Comparison of ENCODE assay signal across 1 cellular context in the genomic region with DNA sequence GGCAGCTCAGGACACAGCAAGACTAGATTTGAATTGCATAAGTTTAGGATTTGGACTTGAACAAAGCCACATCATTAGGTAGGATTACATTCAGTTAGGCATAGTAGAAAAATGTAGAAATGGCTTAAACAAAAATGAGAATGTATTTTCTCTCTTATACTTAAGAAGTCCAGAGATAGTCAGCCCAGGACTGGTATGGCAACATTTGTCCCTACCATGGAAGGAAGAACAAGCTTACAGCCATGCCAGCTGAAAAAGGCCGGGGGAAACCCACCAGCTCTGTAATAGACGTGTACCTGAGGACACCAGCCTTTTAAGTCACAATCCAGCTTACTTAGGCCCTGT.
TF ChIP-seq lines count a peak whose summit lies in the region.

No MANE protein-coding gene starts in this region.

TF ChIP-seq in GM23338, 12 proteins besides CTCF, POLR2A, EP300 and RAD21:
- TF ChIP-seq, protein P1, sequence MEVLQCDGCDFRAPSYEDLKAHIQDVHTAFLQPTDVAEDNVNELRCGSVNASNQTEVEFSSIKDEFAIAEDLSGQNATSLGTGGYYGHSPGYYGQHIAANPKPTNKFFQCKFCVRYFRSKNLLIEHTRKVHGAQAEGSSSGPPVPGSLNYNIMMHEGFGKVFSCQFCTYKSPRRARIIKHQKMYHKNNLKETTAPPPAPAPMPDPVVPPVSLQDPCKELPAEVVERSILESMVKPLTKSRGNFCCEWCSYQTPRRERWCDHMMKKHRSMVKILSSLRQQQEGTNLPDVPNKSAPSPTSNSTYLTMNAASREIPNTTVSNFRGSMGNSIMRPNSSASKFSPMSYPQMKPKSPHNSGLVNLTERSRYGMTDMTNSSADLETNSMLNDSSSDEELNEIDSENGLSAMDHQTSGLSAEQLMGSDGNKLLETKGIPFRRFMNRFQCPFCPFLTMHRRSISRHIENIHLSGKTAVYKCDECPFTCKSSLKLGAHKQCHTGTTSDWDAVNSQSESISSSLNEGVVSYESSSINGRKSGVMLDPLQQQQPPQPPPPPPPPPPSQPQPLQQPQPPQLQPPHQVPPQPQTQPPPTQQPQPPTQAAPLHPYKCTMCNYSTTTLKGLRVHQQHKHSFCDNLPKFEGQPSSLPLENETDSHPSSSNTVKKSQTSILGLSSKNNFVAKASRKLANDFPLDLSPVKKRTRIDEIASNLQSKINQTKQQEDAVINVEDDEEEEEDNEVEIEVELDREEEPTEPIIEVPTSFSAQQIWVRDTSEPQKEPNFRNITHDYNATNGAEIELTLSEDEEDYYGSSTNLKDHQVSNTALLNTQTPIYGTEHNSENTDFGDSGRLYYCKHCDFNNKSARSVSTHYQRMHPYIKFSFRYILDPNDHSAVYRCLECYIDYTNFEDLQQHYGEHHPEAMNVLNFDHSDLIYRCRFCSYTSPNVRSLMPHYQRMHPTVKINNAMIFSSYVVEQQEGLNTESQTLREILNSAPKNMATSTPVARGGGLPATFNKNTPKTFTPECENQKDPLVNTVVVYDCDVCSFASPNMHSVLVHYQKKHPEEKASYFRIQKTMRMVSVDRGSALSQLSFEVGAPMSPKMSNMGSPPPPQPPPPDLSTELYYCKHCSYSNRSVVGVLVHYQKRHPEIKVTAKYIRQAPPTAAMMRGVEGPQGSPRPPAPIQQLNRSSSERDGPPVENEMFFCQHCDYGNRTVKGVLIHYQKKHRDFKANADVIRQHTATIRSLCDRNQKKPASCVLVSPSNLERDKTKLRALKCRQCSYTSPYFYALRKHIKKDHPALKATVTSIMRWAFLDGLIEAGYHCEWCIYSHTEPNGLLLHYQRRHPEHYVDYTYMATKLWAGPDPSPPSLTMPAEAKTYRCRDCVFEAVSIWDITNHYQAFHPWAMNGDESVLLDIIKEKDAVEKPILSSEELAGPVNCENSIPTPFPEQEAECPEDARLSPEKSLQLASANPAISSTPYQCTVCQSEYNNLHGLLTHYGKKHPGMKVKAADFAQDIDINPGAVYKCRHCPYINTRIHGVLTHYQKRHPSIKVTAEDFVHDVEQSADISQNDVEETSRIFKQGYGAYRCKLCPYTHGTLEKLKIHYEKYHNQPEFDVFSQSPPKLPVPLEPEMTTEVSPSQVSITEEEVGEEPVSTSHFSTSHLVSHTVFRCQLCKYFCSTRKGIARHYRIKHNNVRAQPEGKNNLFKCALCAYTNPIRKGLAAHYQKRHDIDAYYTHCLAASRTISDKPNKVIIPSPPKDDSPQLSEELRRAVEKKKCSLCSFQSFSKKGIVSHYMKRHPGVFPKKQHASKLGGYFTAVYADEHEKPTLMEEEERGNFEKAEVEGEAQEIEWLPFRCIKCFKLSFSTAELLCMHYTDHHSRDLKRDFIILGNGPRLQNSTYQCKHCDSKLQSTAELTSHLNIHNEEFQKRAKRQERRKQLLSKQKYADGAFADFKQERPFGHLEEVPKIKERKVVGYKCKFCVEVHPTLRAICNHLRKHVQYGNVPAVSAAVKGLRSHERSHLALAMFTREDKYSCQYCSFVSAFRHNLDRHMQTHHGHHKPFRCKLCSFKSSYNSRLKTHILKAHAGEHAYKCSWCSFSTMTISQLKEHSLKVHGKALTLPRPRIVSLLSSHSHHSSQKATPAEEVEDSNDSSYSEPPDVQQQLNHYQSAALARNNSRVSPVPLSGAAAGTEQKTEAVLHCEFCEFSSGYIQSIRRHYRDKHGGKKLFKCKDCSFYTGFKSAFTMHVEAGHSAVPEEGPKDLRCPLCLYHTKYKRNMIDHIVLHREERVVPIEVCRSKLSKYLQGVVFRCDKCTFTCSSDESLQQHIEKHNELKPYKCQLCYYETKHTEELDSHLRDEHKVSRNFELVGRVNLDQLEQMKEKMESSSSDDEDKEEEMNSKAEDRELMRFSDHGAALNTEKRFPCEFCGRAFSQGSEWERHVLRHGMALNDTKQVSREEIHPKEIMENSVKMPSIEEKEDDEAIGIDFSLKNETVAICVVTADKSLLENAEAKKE (CRISPR knock-in tag; IDR thresholded peaks at IDR 0.05), result no peak
- no peak for TF ChIP-seq ZNF114 (CRISPR knock-in tag; IDR thresholded peaks at IDR 0.05)
